ENCODE assay signal across 1 cellular context in the genomic region with DNA sequence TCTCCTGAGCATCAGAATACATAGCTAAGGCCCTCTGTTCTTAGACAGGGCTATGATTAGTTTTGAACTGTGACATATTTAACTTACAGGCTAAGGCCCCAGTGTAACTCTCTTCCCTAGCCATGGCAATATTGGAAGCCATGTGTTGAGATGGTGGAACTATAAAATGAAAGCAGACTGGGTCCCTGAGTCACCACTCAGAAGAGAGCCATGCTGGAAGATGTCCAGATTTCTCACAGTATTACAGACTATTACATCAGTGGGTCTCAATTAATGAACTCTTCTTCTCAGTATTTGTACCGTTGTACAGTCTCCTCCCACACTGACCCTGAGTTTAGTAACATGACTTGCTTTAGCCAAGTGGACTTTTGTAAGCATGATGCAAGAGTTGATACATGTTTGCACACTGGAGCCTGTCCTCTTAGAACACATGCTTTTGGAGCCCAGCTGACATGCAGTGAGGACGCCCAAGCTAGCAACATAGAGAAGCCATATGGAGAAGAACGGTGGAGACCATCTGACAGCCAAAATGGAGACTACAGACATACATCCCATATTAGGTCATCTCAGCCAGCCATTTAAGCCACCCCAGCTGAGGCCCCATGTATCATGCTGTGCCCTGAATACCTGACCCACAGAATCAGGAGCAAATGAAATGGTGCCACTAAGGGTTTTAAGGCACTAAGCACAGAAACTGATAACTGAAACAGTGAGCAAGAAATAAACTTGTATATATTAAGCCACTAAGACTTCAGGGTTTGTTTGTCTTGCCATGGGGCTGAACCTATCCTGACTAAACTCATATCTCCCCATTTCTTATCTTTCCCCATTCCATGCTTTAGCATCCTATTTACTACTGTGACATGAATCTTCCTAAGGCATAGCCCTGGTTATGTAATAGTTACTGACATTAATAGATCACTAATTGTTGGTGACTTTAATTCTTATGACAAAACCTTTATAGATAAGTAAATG.
A peak's percentile ranks its signal among the peaks of the same experiment; 100 is the strongest.
TF ChIP-seq lines count a peak whose summit lies in the region.

No MANE protein-coding gene starts in this region.

TF ChIP-seq in HepG2, 621 proteins besides CTCF, POLR2A, EP300 and RAD21 (continued from another document and continues in another):
- TF ChIP-seq, protein P1, sequence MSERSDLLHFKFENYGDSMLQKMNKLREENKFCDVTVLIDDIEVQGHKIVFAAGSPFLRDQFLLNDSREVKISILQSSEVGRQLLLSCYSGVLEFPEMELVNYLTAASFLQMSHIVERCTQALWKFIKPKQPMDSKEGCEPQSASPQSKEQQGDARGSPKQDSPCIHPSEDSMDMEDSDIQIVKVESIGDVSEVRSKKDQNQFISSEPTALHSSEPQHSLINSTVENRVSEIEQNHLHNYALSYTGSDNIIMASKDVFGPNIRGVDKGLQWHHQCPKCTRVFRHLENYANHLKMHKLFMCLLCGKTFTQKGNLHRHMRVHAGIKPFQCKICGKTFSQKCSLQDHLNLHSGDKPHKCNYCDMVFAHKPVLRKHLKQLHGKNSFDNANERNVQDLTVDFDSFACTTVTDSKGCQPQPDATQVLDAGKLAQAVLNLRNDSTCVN (CRISPR knock-in tag; IDR thresholded peaks at IDR 0.05; ENCODE audit: borderline replicate concordance), result peak; percentile 83; the same call in 1 of the 2 replicates
- TF ChIP-seq ZNF253 (CRISPR knock-in tag; IDR thresholded peaks at IDR 0.05; ENCODE audit: borderline replicate concordance) (no peak), ZNF841 (CRISPR knock-in tag; IDR thresholded peaks at IDR 0.05; ENCODE audit: borderline replicate concordance) (no peak), MBD4 (IDR thresholded peaks at IDR 0.05; ENCODE audit: borderline replicate concordance, low read length) (no peak), HDAC1 (CRISPR knock-in tag; IDR thresholded peaks at IDR 0.05) (peak; percentile 83), REXO4 (CRISPR knock-in tag; IDR thresholded peaks at IDR 0.05; ENCODE audit: borderline replicate concordance) (no peak), ZNF75D (CRISPR knock-in tag; IDR thresholded peaks at IDR 0.05; ENCODE audit: borderline replicate concordance) (no peak), BHLHE40 (IDR thresholded peaks at IDR 0.05; ENCODE audit: low read length) (peak; percentile 26), ZSCAN20 (CRISPR knock-in tag; IDR thresholded peaks at IDR 0.05; ENCODE audit: borderline replicate concordance) (no peak), SMAD9 (CRISPR knock-in tag; IDR thresholded peaks at IDR 0.05) (no peak), ZNF337 (CRISPR knock-in tag; IDR thresholded peaks at IDR 0.05; ENCODE audit: borderline replicate concordance, low read depth) (no peak), ATAD3A (CRISPR knock-in tag; IDR thresholded peaks at IDR 0.05) (no peak), YEATS4 (CRISPR knock-in tag; IDR thresholded peaks at IDR 0.05; ENCODE audit: borderline replicate concordance) (peak; percentile 84; the same call in 1 of the 2 replicates), MTF2 (CRISPR knock-in tag; IDR thresholded peaks at IDR 0.05; ENCODE audit: borderline replicate concordance) (no peak), ZBTB7A (CRISPR knock-in tag; IDR thresholded peaks at IDR 0.05) (no peak), POGZ (CRISPR knock-in tag; IDR thresholded peaks at IDR 0.05) (peak; percentile 97), ZMAT3 (CRISPR knock-in tag; conservative IDR thresholded peaks at IDR 0.05) (peak; percentile 84; the same call in 1 of the 2 replicates), IRF2 (CRISPR knock-in tag; IDR thresholded peaks at IDR 0.05) (peak; percentile 92), EED (CRISPR knock-in tag; IDR thresholded peaks at IDR 0.05) (no peak; the same call in 1 of the 2 replicates), TAF15 (IDR thresholded peaks at IDR 0.05; ENCODE audit: low read depth, low read length, poor library complexity, severe bottlenecking) (no peak), KDM5A (IDR thresholded peaks at IDR 0.05; ENCODE audit: borderline replicate concordance, low read length) (no peak), SKI (IDR thresholded peaks at IDR 0.05; ENCODE audit: partially characterized antibody) (peak; percentile 82), SP2 (CRISPR knock-in tag; IDR thresholded peaks at IDR 0.05) (no peak), IRX3 (CRISPR knock-in tag; IDR thresholded peaks at IDR 0.05; ENCODE audit: borderline replicate concordance, low read depth) (no peak), NFKB2 (CRISPR knock-in tag; IDR thresholded peaks at IDR 0.05; ENCODE audit: borderline replicate concordance) (no peak), RFXANK (CRISPR knock-in tag; IDR thresholded peaks at IDR 0.05) (no peak), NR2F2 (IDR thresholded peaks at IDR 0.05; ENCODE audit: borderline replicate concordance, low read depth) (peak; percentile 71; the same call in 1 of the 2 replicates), ZNF207 (IDR thresholded peaks at IDR 0.05; ENCODE audit: borderline replicate concordance) (no peak), MXI1 (IDR thresholded peaks at IDR 0.05; ENCODE audit: borderline replicate concordance, low read depth, low read length) (peak; percentile 95; the same call in 2 of the 3 replicates), REL (CRISPR knock-in tag; conservative IDR thresholded peaks at IDR 0.05) (no peak), ZNF430 (CRISPR knock-in tag; IDR thresholded peaks at IDR 0.05) (peak; percentile 85; the same call in 1 of the 2 replicates), SOX13 (IDR thresholded peaks at IDR 0.05) (peak; percentile 53; the same call in 1 of the 2 replicates), SOX13 (CRISPR knock-in tag; conservative IDR thresholded peaks at IDR 0.05 in 1 of 2, IDR thresholded peaks at IDR 0.05 in 1 of 2) (peak in 1 of 2 experiments; percentile 83; a peak in 2 of 4 replicates), ADNP (CRISPR knock-in tag; IDR thresholded peaks at IDR 0.05) (no peak), MTA3 (CRISPR knock-in tag; IDR thresholded peaks at IDR 0.05) (no peak), CCDC6 (CRISPR knock-in tag; IDR thresholded peaks at IDR 0.05) (no peak), NR2F1 (CRISPR knock-in tag; IDR thresholded peaks at IDR 0.05) (peak; percentile 81 to 85), ZC3H4 (CRISPR knock-in tag; IDR thresholded peaks at IDR 0.05; ENCODE audit: borderline replicate concordance) (no peak), PAF1 (CRISPR knock-in tag; IDR thresholded peaks at IDR 0.05) (no peak), BCL6 (CRISPR knock-in tag; IDR thresholded peaks at IDR 0.05) (peak; percentile 83)
- TF ChIP-seq, protein P2, sequence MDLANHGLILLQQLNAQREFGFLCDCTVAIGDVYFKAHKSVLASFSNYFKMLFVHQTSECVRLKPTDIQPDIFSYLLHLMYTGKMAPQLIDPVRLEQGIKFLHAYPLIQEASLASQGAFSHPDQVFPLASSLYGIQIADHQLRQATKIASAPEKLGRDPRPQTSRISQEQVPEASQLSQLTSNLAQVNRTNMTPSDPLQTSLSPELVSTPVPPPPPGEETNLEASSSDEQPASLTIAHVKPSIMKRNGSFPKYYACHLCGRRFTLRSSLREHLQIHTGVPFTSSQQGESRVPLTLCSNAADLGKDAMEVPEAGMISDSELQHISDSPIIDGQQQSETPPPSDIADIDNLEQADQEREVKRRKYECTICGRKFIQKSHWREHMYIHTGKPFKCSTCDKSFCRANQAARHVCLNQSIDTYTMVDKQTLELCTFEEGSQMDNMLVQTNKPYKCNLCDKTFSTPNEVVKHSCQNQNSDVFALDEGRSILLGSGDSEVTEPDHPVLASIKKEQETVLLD (CRISPR knock-in tag; IDR thresholded peaks at IDR 0.05; ENCODE audit: low read depth), result no peak
- TF ChIP-seq, protein P3, sequence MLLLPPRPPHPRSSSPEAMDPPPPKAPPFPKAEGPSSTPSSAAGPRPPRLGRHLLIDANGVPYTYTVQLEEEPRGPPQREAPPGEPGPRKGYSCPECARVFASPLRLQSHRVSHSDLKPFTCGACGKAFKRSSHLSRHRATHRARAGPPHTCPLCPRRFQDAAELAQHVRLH (CRISPR knock-in tag; IDR thresholded peaks at IDR 0.05; ENCODE audit: borderline replicate concordance, low read depth), result 0 out of 2 replicates have a peak, but pooled peaks have one; percentile 47
- TF ChIP-seq, protein P4, sequence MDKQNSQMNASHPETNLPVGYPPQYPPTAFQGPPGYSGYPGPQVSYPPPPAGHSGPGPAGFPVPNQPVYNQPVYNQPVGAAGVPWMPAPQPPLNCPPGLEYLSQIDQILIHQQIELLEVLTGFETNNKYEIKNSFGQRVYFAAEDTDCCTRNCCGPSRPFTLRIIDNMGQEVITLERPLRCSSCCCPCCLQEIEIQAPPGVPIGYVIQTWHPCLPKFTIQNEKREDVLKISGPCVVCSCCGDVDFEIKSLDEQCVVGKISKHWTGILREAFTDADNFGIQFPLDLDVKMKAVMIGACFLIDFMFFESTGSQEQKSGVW (CRISPR knock-in tag; IDR thresholded peaks at IDR 0.05; ENCODE audit: borderline replicate concordance), result no peak
- TF ChIP-seq, protein P5, sequence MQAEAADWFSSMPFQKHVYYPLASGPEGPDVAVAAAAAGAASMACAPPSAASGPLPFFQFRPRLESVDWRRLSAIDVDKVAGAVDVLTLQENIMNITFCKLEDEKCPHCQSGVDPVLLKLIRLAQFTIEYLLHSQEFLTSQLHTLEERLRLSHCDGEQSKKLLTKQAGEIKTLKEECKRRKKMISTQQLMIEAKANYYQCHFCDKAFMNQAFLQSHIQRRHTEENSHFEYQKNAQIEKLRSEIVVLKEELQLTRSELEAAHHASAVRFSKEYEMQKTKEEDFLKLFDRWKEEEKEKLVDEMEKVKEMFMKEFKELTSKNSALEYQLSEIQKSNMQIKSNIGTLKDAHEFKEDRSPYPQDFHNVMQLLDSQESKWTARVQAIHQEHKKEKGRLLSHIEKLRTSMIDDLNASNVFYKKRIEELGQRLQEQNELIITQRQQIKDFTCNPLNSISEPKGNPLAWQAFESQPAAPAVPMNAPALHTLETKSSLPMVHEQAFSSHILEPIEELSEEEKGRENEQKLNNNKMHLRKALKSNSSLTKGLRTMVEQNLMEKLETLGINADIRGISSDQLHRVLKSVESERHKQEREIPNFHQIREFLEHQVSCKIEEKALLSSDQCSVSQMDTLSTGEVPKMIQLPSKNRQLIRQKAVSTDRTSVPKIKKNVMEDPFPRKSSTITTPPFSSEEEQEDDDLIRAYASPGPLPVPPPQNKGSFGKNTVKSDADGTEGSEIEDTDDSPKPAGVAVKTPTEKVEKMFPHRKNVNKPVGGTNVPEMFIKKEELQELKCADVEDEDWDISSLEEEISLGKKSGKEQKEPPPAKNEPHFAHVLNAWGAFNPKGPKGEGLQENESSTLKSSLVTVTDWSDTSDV (CRISPR knock-in tag; IDR thresholded peaks at IDR 0.05), result no peak
- TF ChIP-seq, protein P6, sequence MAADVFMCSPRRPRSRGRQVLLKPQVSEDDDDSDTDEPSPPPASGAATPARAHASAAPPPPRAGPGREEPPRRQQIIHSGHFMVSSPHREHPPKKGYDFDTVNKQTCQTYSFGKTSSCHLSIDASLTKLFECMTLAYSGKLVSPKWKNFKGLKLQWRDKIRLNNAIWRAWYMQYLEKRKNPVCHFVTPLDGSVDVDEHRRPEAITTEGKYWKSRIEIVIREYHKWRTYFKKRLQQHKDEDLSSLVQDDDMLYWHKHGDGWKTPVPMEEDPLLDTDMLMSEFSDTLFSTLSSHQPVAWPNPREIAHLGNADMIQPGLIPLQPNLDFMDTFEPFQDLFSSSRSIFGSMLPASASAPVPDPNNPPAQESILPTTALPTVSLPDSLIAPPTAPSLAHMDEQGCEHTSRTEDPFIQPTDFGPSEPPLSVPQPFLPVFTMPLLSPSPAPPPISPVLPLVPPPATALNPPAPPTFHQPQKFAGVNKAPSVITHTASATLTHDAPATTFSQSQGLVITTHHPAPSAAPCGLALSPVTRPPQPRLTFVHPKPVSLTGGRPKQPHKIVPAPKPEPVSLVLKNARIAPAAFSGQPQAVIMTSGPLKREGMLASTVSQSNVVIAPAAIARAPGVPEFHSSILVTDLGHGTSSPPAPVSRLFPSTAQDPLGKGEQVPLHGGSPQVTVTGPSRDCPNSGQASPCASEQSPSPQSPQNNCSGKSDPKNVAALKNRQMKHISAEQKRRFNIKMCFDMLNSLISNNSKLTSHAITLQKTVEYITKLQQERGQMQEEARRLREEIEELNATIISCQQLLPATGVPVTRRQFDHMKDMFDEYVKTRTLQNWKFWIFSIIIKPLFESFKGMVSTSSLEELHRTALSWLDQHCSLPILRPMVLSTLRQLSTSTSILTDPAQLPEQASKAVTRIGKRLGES (CRISPR knock-in tag; IDR thresholded peaks at IDR 0.05; ENCODE audit: borderline replicate concordance), result 0 out of 2 replicates have a peak, but pooled peaks have one; percentile 32
- TF ChIP-seq, protein P7, sequence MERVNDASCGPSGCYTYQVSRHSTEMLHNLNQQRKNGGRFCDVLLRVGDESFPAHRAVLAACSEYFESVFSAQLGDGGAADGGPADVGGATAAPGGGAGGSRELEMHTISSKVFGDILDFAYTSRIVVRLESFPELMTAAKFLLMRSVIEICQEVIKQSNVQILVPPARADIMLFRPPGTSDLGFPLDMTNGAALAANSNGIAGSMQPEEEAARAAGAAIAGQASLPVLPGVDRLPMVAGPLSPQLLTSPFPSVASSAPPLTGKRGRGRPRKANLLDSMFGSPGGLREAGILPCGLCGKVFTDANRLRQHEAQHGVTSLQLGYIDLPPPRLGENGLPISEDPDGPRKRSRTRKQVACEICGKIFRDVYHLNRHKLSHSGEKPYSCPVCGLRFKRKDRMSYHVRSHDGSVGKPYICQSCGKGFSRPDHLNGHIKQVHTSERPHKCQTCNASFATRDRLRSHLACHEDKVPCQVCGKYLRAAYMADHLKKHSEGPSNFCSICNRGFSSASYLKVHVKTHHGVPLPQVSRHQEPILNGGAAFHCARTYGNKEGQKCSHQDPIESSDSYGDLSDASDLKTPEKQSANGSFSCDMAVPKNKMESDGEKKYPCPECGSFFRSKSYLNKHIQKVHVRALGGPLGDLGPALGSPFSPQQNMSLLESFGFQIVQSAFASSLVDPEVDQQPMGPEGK (CRISPR knock-in tag; IDR thresholded peaks at IDR 0.05), result peak; percentile 53
- TF ChIP-seq, protein P8, sequence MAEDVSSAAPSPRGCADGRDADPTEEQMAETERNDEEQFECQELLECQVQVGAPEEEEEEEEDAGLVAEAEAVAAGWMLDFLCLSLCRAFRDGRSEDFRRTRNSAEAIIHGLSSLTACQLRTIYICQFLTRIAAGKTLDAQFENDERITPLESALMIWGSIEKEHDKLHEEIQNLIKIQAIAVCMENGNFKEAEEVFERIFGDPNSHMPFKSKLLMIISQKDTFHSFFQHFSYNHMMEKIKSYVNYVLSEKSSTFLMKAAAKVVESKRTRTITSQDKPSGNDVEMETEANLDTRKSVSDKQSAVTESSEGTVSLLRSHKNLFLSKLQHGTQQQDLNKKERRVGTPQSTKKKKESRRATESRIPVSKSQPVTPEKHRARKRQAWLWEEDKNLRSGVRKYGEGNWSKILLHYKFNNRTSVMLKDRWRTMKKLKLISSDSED (CRISPR knock-in tag; IDR thresholded peaks at IDR 0.05), result no peak
- TF ChIP-seq, protein P9, sequence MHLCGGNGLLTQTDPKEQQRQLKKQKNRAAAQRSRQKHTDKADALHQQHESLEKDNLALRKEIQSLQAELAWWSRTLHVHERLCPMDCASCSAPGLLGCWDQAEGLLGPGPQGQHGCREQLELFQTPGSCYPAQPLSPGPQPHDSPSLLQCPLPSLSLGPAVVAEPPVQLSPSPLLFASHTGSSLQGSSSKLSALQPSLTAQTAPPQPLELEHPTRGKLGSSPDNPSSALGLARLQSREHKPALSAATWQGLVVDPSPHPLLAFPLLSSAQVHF (CRISPR knock-in tag; IDR thresholded peaks at IDR 0.05), result no peak
- TF ChIP-seq, protein P10, sequence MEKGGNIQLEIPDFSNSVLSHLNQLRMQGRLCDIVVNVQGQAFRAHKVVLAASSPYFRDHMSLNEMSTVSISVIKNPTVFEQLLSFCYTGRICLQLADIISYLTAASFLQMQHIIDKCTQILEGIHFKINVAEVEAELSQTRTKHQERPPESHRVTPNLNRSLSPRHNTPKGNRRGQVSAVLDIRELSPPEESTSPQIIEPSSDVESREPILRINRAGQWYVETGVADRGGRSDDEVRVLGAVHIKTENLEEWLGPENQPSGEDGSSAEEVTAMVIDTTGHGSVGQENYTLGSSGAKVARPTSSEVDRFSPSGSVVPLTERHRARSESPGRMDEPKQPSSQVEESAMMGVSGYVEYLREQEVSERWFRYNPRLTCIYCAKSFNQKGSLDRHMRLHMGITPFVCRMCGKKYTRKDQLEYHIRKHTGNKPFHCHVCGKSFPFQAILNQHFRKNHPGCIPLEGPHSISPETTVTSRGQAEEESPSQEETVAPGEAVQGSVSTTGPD (CRISPR knock-in tag; IDR thresholded peaks at IDR 0.05), result no peak
